Comparison of ENCODE assay signal across 8 cellular contexts in the genomic region with DNA sequence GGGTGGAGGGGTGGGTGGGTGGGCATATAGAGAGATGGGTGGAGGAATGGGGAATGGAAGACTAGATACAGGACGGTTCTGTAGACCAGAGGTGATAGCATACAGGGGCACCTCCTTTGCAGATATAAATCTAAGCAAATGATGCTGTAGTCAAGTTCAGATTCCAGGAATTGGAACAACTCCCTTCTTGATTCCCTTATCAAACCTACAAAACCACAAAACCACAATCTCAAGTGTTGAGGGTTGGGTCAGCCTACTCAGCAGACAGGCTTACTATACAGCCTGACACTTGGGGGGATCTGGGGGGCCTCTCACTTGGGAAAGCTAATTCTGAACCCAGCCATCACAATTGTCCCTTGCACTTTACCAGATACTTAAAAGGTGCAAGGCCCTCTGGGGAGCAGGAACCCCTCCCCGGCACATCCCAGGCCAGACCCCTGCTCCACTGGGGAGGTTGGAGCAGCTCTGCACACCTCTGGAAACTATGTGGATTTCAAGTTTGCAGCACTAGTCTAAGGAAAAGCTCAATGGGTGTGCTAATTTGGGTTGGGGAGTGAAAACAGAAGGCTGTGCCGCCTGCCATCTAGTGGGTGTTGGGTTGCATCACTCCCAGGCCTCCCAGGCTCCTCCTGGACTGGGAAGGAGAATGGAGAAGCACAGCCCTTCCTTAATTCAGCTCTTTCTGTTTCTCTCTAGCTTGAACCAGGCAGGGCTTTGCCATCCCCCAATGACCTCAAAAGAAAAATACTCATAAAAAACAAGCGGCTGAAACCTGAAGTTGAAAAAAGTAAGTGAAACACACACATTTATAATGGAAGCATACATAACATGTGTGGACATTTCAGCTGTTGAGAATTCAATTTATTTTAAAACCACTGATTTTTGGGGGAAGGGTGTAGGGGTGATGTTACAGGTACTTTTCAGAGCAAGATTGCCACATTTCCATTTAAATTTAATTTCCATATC.
DNase-seq lines count a peak whose midpoint lies in the region; ATAC-seq lines count a peak whose summit lies in the region.

No MANE protein-coding gene starts in this region.

- intact Hi-C loops in left colon (cut with DNase I, micrococcal nuclease): no loop called here

- DNase-seq in activated CD4-positive, alpha-beta T cell treated with anti-CD3 and anti-CD28 coated beads for 48 hours: peak; percentile 5
- no peak for DNase-seq in activated CD4-positive, alpha-beta T cell treated with anti-CD3 and anti-CD28 coated beads for 4 hours
- peak; percentile 63 to 69 for DNase-seq in NOMO-1 (lab: John Stamatoyannopoulos, UW; ENCODE audit: unreplicated experiment in 2 of 2)
- DNase-seq in cerebellum (ENCODE audit: low spot score): peak; percentile 86
- DNase-seq in left colon: peak; percentile 37 to 57
- DNase-seq in ureter (ENCODE audit: low spot score): peak; percentile 67

- ATAC-seq in HG03520 (IDR thresholded peaks at IDR 0.05; ENCODE audit: unreplicated experiment) (peak; percentile 45), left colon (peak; percentile 60), HG03378 (IDR thresholded peaks at IDR 0.05; ENCODE audit: unreplicated experiment) (no peak)

Comparison
In these comparisons a context has a peak if more than half of its experiments do, and no peak if none do; other contexts are left out.
1. DNase-seq: peak in activated CD4-positive, alpha-beta T cell treated with anti-CD3 and anti-CD28 coated beads for 48 hours (single experiment), NOMO-1 (2 of 2), cerebellum (single experiment), left colon (2 of 2) and ureter (single experiment); none in activated CD4-positive, alpha-beta T cell treated with anti-CD3 and anti-CD28 coated beads for 4 hours (0 of 2).